Comparison of ENCODE assay signal across 3 cellular contexts in the genomic region with DNA sequence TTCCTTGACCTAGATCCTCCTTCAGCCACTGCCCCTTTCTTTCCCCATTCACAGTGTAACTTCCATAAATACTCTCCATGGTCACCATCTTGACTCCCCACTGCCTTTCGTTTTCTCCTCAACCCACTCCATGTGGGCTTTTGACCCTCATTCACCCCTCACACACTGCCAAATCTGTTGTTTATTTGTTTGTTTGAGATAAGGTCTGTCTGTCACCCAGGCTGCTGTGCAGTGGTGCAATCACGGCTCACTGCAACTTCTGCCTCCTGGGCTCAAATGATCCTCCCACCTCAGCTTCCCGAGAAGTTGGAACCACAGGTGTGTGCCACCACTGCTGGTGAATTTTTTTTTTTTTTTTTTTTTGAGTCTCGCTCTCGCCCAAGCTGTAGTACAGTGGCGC.
A peak's percentile ranks its signal among the peaks of the same experiment; 100 is the strongest.
TF ChIP-seq lines count a peak whose summit lies in the region.

No MANE protein-coding gene starts in this region.

TF ChIP-seq in HEK293, 187 proteins besides CTCF, POLR2A, EP300 and RAD21:
- TF ChIP-seq ZBTB48 (tag by site-specific recombination; IDR thresholded peaks at IDR 0.05): no peak
- peak; percentile 76 for TF ChIP-seq ZIC2 (tag by site-specific recombination; IDR thresholded peaks at IDR 0.05)
TF ChIP-seq in HEK293: peak in this region for 1.

TF ChIP-seq in H1, 55 proteins besides CTCF, POLR2A, EP300 and RAD21:
- TF ChIP-seq SP2 (IDR thresholded peaks at IDR 0.05; ENCODE audit: low read length) (no peak), CBX5 (IDR thresholded peaks at IDR 0.05; ENCODE audit: low read depth, low read length) (no peak)

TF ChIP-seq in HepG2, 621 proteins besides CTCF, POLR2A, EP300 and RAD21:
- TF ChIP-seq TBX2 (CRISPR knock-in tag; IDR thresholded peaks at IDR 0.05; ENCODE audit: borderline replicate concordance) (peak; percentile 29; the same call in 1 of the 2 replicates), NFATC3 (CRISPR knock-in tag; IDR thresholded peaks at IDR 0.05) (no peak), HOXA9 (CRISPR knock-in tag; IDR thresholded peaks at IDR 0.05; ENCODE audit: borderline replicate concordance) (no peak), ZNF644 (CRISPR knock-in tag; IDR thresholded peaks at IDR 0.05; ENCODE audit: low read depth) (0 out of 2 replicates have a peak, but pooled peaks have one; percentile 13), ZNF121 (CRISPR knock-in tag; IDR thresholded peaks at IDR 0.05) (no peak), RARA (CRISPR knock-in tag; IDR thresholded peaks at IDR 0.05) (peak; percentile 32; the same call in 1 of the 2 replicates), SALL1 (CRISPR knock-in tag; IDR thresholded peaks at IDR 0.05) (peak; percentile 36), ZSCAN12 (CRISPR knock-in tag; IDR thresholded peaks at IDR 0.05) (no peak), ZMYM4 (CRISPR knock-in tag; IDR thresholded peaks at IDR 0.05) (0 out of 2 replicates have a peak, but pooled peaks have one; percentile 26), KDM6A (CRISPR knock-in tag; IDR thresholded peaks at IDR 0.05; ENCODE audit: low read depth) (no peak), ZNF629 (CRISPR knock-in tag; conservative IDR thresholded peaks at IDR 0.05) (no peak), ZNF460 (CRISPR knock-in tag; IDR thresholded peaks at IDR 0.05; ENCODE audit: borderline replicate concordance) (0 out of 2 replicates have a peak, but pooled peaks have one; percentile 20), CEBPB (IDR thresholded peaks at IDR 0.05; ENCODE audit: borderline replicate concordance, low read depth, low read length) (peak; percentile 36; the same call in 1 of the 2 replicates), CEBPG (CRISPR knock-in tag; IDR thresholded peaks at IDR 0.05) (peak; percentile 41; the same call in 1 of the 2 replicates), FOXP1 (IDR thresholded peaks at IDR 0.05) (no peak), FOXP1 (CRISPR knock-in tag; IDR thresholded peaks at IDR 0.05) (peak; percentile 71), ZNF737 (CRISPR knock-in tag; IDR thresholded peaks at IDR 0.05; ENCODE audit: borderline replicate concordance) (no peak)
- TF ChIP-seq, protein P1, sequence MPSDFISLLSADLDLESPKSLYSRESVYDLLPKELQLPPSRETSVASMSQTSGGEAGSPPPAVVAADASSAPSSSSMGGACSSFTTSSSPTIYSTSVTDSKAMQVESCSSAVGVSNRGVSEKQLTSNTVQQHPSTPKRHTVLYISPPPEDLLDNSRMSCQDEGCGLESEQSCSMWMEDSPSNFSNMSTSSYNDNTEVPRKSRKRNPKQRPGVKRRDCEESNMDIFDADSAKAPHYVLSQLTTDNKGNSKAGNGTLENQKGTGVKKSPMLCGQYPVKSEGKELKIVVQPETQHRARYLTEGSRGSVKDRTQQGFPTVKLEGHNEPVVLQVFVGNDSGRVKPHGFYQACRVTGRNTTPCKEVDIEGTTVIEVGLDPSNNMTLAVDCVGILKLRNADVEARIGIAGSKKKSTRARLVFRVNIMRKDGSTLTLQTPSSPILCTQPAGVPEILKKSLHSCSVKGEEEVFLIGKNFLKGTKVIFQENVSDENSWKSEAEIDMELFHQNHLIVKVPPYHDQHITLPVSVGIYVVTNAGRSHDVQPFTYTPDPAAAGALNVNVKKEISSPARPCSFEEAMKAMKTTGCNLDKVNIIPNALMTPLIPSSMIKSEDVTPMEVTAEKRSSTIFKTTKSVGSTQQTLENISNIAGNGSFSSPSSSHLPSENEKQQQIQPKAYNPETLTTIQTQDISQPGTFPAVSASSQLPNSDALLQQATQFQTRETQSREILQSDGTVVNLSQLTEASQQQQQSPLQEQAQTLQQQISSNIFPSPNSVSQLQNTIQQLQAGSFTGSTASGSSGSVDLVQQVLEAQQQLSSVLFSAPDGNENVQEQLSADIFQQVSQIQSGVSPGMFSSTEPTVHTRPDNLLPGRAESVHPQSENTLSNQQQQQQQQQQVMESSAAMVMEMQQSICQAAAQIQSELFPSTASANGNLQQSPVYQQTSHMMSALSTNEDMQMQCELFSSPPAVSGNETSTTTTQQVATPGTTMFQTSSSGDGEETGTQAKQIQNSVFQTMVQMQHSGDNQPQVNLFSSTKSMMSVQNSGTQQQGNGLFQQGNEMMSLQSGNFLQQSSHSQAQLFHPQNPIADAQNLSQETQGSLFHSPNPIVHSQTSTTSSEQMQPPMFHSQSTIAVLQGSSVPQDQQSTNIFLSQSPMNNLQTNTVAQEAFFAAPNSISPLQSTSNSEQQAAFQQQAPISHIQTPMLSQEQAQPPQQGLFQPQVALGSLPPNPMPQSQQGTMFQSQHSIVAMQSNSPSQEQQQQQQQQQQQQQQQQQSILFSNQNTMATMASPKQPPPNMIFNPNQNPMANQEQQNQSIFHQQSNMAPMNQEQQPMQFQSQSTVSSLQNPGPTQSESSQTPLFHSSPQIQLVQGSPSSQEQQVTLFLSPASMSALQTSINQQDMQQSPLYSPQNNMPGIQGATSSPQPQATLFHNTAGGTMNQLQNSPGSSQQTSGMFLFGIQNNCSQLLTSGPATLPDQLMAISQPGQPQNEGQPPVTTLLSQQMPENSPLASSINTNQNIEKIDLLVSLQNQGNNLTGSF (CRISPR knock-in tag; IDR thresholded peaks at IDR 0.05): no peak
- TF ChIP-seq, protein P2, sequence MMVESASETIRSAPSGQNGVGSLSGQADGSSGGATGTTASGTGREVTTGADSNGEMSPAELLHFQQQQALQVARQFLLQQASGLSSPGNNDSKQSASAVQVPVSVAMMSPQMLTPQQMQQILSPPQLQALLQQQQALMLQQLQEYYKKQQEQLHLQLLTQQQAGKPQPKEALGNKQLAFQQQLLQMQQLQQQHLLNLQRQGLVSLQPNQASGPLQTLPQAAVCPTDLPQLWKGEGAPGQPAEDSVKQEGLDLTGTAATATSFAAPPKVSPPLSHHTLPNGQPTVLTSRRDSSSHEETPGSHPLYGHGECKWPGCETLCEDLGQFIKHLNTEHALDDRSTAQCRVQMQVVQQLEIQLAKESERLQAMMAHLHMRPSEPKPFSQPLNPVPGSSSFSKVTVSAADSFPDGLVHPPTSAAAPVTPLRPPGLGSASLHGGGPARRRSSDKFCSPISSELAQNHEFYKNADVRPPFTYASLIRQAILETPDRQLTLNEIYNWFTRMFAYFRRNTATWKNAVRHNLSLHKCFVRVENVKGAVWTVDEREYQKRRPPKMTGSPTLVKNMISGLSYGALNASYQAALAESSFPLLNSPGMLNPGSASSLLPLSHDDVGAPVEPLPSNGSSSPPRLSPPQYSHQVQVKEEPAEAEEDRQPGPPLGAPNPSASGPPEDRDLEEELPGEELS (CRISPR knock-in tag; IDR thresholded peaks at IDR 0.05): peak; percentile 68; the same call in 1 of the 2 replicates
- TF ChIP-seq, protein P3, sequence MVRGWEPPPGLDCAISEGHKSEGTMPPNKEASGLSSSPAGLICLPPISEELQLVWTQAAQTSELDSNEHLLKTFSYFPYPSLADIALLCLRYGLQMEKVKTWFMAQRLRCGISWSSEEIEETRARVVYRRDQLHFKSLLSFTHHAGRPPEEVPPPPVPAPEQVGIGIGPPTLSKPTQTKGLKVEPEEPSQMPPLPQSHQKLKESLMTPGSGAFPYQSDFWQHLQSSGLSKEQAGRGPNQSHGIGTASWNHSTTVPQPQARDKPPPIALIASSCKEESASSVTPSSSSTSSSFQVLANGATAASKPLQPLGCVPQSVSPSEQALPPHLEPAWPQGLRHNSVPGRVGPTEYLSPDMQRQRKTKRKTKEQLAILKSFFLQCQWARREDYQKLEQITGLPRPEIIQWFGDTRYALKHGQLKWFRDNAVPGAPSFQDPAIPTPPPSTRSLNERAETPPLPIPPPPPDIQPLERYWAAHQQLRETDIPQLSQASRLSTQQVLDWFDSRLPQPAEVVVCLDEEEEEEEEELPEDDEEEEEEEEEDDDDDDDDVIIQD (CRISPR knock-in tag; IDR thresholded peaks at IDR 0.05; ENCODE audit: low read depth): peak; percentile 37; the same call in 1 of the 2 replicates
- TF ChIP-seq, protein P4, sequence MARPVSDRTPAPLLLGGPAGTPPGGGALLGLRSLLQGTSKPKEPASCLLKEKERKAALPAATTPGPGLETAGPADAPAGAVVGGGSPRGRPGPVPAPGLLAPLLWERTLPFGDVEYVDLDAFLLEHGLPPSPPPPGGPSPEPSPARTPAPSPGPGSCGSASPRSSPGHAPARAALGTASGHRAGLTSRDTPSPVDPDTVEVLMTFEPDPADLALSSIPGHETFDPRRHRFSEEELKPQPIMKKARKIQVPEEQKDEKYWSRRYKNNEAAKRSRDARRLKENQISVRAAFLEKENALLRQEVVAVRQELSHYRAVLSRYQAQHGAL (CRISPR knock-in tag; IDR thresholded peaks at IDR 0.05; ENCODE audit: not compliant biosample characterization): no peak
